In genomic region chr2:95403824-95404223, GRCh38 we compare ENCODE assay signal across 8 cellular contexts. TPM values are rescaled to one million over a fixed set of nuclear protein-coding genes. Genes with fewer than 3 reads are reported as not detected.
DNase-seq lines count a peak whose midpoint lies in the region; ATAC-seq and TF ChIP-seq lines count a peak whose summit lies in the region.
"Not testable (repeated sequence)": the region's sequence is repeated elsewhere in the genome, so short reads cannot be mapped to it uniquely, and the experiment has no call there.

No MANE protein-coding gene starts in this region.

- peaks cover 6 to 24% (median 19%) of the 10 kb centered on the region in 11 experiments; a peak in 16 of 22 replicates for H3K36me3 ChIP-seq in BLaER1 treated with 17β-estradiol and CSF1 and Interleukin-3, amounts not matched to agents 10 nM and 100 nM
- H3K36me3 ChIP-seq in HUES6 (ENCODE audit: control insufficient read depth, insufficient read depth, low read length); left ventricle myocardium inferior: not testable (repeated sequence)

- peak overlapping the region in 7 of 11 experiments; percentile 91 to 95 (median 94); a peak in 10 of 22 replicates for H3K9ac ChIP-seq in BLaER1 treated with 17β-estradiol and CSF1 and Interleukin-3, amounts not matched to agents 10 nM and 100 nM
- not testable (repeated sequence) for H3K9ac ChIP-seq in HUES6 (ENCODE audit: low read length)

- H3K36me3 Mint-ChIP-seq in activated T-cell treated with anti-CD3 and anti-CD28 coated beads, Interleukin-2, amount 50 U/mL, for 72 hours (ENCODE audit: insufficient read depth in 2 of 2); natural killer cell treated with Interleukin-12 subunit alpha and Interleukin-12 subunit beta and Interleukin-15 and Interleukin-18, amount 100 ng/mL, for 72 hours: not testable (repeated sequence)
- H3K36me3 Mint-ChIP-seq in central memory CD8-positive, alpha-beta T cell (ENCODE audit: insufficient read depth), result peaks cover 14% of the 10 kb centered on the region
- peaks cover 21% of the 10 kb centered on the region for H3K36me3 Mint-ChIP-seq in stimulated activated naive CD8-positive, alpha-beta T cell treated with anti-CD3 and anti-CD28 coated beads, Interleukin-15, Interleukin-2, amounts not matched to agents 100 ng/mL and 50 ng/mL, for 24 hours (ENCODE audit: low read depth)

- H3K27ac ChIP-seq in BLaER1 treated with 17β-estradiol and CSF1 and Interleukin-3, amounts not matched to agents 10 nM and 100 nM; HUES6 (ENCODE audit: low read depth, low read length); left ventricle myocardium inferior (replicated peaks): not testable (repeated sequence)

- H3K4me2 ChIP-seq in BLaER1 treated with 17β-estradiol and CSF1 and Interleukin-3, amounts not matched to agents 10 nM and 100 nM, result peak overlapping the region; percentile 76 to 96 (median 93)

- intact Hi-C loops in left ventricle myocardium inferior (cut with micrococcal nuclease), result not testable (repeated sequence)

- TF ChIP-seq CTCF in left ventricle myocardium inferior (IDR thresholded peaks at IDR 0.05; ENCODE audit: borderline replicate concordance), result not testable (repeated sequence)

- not testable (repeated sequence) for H3K9me3 Mint-ChIP-seq in activated T-cell treated with anti-CD3 and anti-CD28 coated beads, Interleukin-2, amount 50 U/mL, for 72 hours; central memory CD8-positive, alpha-beta T cell; natural killer cell treated with Interleukin-12 subunit alpha and Interleukin-12 subunit beta and Interleukin-15 and Interleukin-18, amount 100 ng/mL, for 72 hours; stimulated activated naive CD8-positive, alpha-beta T cell treated with anti-CD3 and anti-CD28 coated beads, Interleukin-15, Interleukin-2, amounts not matched to agents 100 ng/mL and 50 ng/mL, for 24 hours

- not testable (repeated sequence) for H3K27me3 Mint-ChIP-seq in activated T-cell treated with anti-CD3 and anti-CD28 coated beads, Interleukin-2, amount 50 U/mL, for 72 hours (ENCODE audit: low read depth); central memory CD8-positive, alpha-beta T cell; natural killer cell treated with Interleukin-12 subunit alpha and Interleukin-12 subunit beta and Interleukin-15 and Interleukin-18, amount 100 ng/mL, for 72 hours; stimulated activated naive CD8-positive, alpha-beta T cell treated with anti-CD3 and anti-CD28 coated beads, Interleukin-15, Interleukin-2, amounts not matched to agents 100 ng/mL and 50 ng/mL, for 24 hours

- peak overlapping the region in 9 of 10 experiments; percentile 84 to 99 (median 98); a peak in 13 of 20 replicates for H3K4me3 ChIP-seq in BLaER1 treated with 17β-estradiol and CSF1 and Interleukin-3, amounts not matched to agents 10 nM and 100 nM
- H3K4me3 ChIP-seq in HUES6 (ENCODE audit: low read depth, low read length) (peak overlapping the region; percentile 96), left ventricle myocardium inferior (peak overlapping the region; percentile 91)

- not testable (repeated sequence) for H3K9me3 ChIP-seq in BLaER1 treated with 17β-estradiol and CSF1 and Interleukin-3, amounts not matched to agents 10 nM and 100 nM (replicated peaks in 1 of 11); HUES6 (ENCODE audit: control insufficient read depth, insufficient read depth, low read depth, low read length); left ventricle myocardium inferior (replicated peaks)

- in situ Hi-C loops in SK-MEL-5 (cut with HindIII; ENCODE audit: low pct_unique_long_range_greater_than_20kb, low sequenced_read_pairs), result not testable (repeated sequence)

- H3K27me3 ChIP-seq in BLaER1 treated with 17β-estradiol and CSF1 and Interleukin-3, amounts not matched to agents 10 nM and 100 nM; HUES6 (ENCODE audit: control insufficient read depth, insufficient read depth, low read length); left ventricle myocardium inferior (ENCODE audit: low read depth): not testable (repeated sequence)

- peak overlapping the region; percentile 99 for H3K27ac Mint-ChIP-seq in activated T-cell treated with anti-CD3 and anti-CD28 coated beads, Interleukin-2, amount 50 U/mL, for 72 hours
- H3K27ac Mint-ChIP-seq in central memory CD8-positive, alpha-beta T cell (ENCODE audit: low read depth), result peak overlapping the region; percentile 96
- H3K27ac Mint-ChIP-seq in natural killer cell treated with Interleukin-12 subunit alpha and Interleukin-12 subunit beta and Interleukin-15 and Interleukin-18, amount 100 ng/mL, for 72 hours, result peak overlapping the region in 1 of 2 donors; percentile 97
- H3K27ac Mint-ChIP-seq in stimulated activated naive CD8-positive, alpha-beta T cell treated with anti-CD3 and anti-CD28 coated beads, Interleukin-15, Interleukin-2, amounts not matched to agents 100 ng/mL and 50 ng/mL, for 24 hours, result not testable (repeated sequence)

- ATAC-seq in activated T-cell treated with anti-CD3 and anti-CD28 coated beads, Interleukin-2, amount 50 U/mL, for 72 hours (replicated peaks in 1 of 2); central memory CD8-positive, alpha-beta T cell (replicated peaks; ENCODE audit: extremely low read depth, poor library complexity, severe bottlenecking); natural killer cell treated with Interleukin-12 subunit alpha and Interleukin-12 subunit beta and Interleukin-15 and Interleukin-18, amount 100 ng/mL, for 72 hours: not testable (repeated sequence)

- peaks cover 17 to 24% (median 22%) of the 10 kb centered on the region in 10 experiments for H3K4me1 ChIP-seq in BLaER1 treated with 17β-estradiol and CSF1 and Interleukin-3, amounts not matched to agents 10 nM and 100 nM
- not testable (repeated sequence) for H3K4me1 ChIP-seq in HUES6 (ENCODE audit: control insufficient read depth, insufficient read depth, low read length)
- H3K4me1 ChIP-seq in left ventricle myocardium inferior, result peaks cover 36% of the 10 kb centered on the region

- peak; percentile 82 for DNase-seq in SK-MEL-5 (ENCODE audit: low read depth, low spot score)
- DNase-seq in activated T-cell treated with anti-CD3 and anti-CD28 coated beads, Interleukin-2, amount 50 U/mL, for 72 hours; central memory CD8-positive, alpha-beta T cell (ENCODE audit: low spot score in 2 of 2); left ventricle myocardium inferior; natural killer cell treated with Interleukin-12 subunit alpha and Interleukin-12 subunit beta and Interleukin-15 and Interleukin-18, amount 100 ng/mL, for 72 hours (ENCODE audit: low spot score): not testable (repeated sequence)

- peaks cover 0 to 24% (median 4%) of the 10 kb centered on the region in 11 experiments; a peak in 7 of 22 replicates for H4K20me1 ChIP-seq in BLaER1 treated with 17β-estradiol and CSF1 and Interleukin-3, amounts not matched to agents 10 nM and 100 nM

- H3K4me1 Mint-ChIP-seq in activated T-cell treated with anti-CD3 and anti-CD28 coated beads, Interleukin-2, amount 50 U/mL, for 72 hours (ENCODE audit: low read depth), result peaks cover 19% of the 10 kb centered on the region
- H3K4me1 Mint-ChIP-seq in central memory CD8-positive, alpha-beta T cell, result peaks cover 24% of the 10 kb centered on the region
- peaks cover 6 to 26% of the 10 kb centered on the region in 2 donors for H3K4me1 Mint-ChIP-seq in natural killer cell treated with Interleukin-12 subunit alpha and Interleukin-12 subunit beta and Interleukin-15 and Interleukin-18, amount 100 ng/mL, for 72 hours (ENCODE audit: low read depth in 2 of 2)
- H3K4me1 Mint-ChIP-seq in stimulated activated naive CD8-positive, alpha-beta T cell treated with anti-CD3 and anti-CD28 coated beads, Interleukin-15, Interleukin-2, amounts not matched to agents 100 ng/mL and 50 ng/mL, for 24 hours (ENCODE audit: low read depth), result peaks cover 22% of the 10 kb centered on the region

- peak overlapping the region; percentile 96 to 99 for H3K4me3 Mint-ChIP-seq in activated T-cell treated with anti-CD3 and anti-CD28 coated beads, Interleukin-2, amount 50 U/mL, for 72 hours
- peak overlapping the region; percentile 96 for H3K4me3 Mint-ChIP-seq in central memory CD8-positive, alpha-beta T cell
- peak overlapping the region; percentile 98 for H3K4me3 Mint-ChIP-seq in natural killer cell treated with Interleukin-12 subunit alpha and Interleukin-12 subunit beta and Interleukin-15 and Interleukin-18, amount 100 ng/mL, for 72 hours
- H3K4me3 Mint-ChIP-seq in stimulated activated naive CD8-positive, alpha-beta T cell treated with anti-CD3 and anti-CD28 coated beads, Interleukin-15, Interleukin-2, amounts not matched to agents 100 ng/mL and 50 ng/mL, for 24 hours, result peak overlapping the region; percentile 98

RNA-seq across cellular contexts. Expression of gene FAHD2A, which starts 1.3 kb away (rescaled TPM):
- total RNA-seq in SK-MEL-5 (2014; rRNA removed; shearing (Covaris generic)), result 47.8 and 51.7 TPM in 2 replicates
- 46.6 and 58.1 TPM in 2 replicates for polyA plus RNA-seq in SK-MEL-5 (2015; cell fraction: cytosol; rRNA removed)
- 110 and 170 TPM in 2 replicates for polyA plus RNA-seq in SK-MEL-5 (2015; cell fraction: nucleus; rRNA removed)
- 10 to 100 TPM; 35.7 to 40.6 TPM for total RNA-seq in activated T-cell treated with anti-CD3 and anti-CD28 coated beads, Interleukin-2, amount 50 U/mL, for 72 hours
- 32.4 TPM for total RNA-seq in left ventricle myocardium inferior
- total RNA-seq in natural killer cell treated with Interleukin-12 subunit alpha and Interleukin-12 subunit beta and Interleukin-15 and Interleukin-18, amount 100 ng/mL, for 72 hours, result 10 to 100 TPM; 22.8 to 31.4 TPM
